Comparison of ENCODE assay signal across 1 cellular context in genomic region chr11:115523727-115524399, GRCh38.
A peak's percentile ranks its signal among the peaks of the same experiment; 100 is the strongest.
TF ChIP-seq lines count a peak whose summit lies in the region.

No MANE protein-coding gene starts in this region.

TF ChIP-seq in HepG2, 621 proteins besides CTCF, POLR2A, EP300 and RAD21 (continued from another document and continues in another):
- TF ChIP-seq HNF1A (IDR thresholded peaks at IDR 0.05; ENCODE audit: low read depth): peak; percentile 62; the same call in 1 of the 2 replicates
- no peak for TF ChIP-seq HNF1A (CRISPR knock-in tag; IDR thresholded peaks at IDR 0.05; ENCODE audit: borderline replicate concordance)
- TF ChIP-seq PHF20 (CRISPR knock-in tag; IDR thresholded peaks at IDR 0.05): no peak
- TF ChIP-seq NFE2L1 (CRISPR knock-in tag; IDR thresholded peaks at IDR 0.05; ENCODE audit: borderline replicate concordance): no peak
- no peak for TF ChIP-seq ZNF652 (CRISPR knock-in tag; IDR thresholded peaks at IDR 0.05; ENCODE audit: borderline replicate concordance, low read depth)
- TF ChIP-seq MYNN (CRISPR knock-in tag; IDR thresholded peaks at IDR 0.05; ENCODE audit: low read depth): no peak
- TF ChIP-seq ZNF225 (CRISPR knock-in tag; IDR thresholded peaks at IDR 0.05): no peak
- TF ChIP-seq SSRP1 (CRISPR knock-in tag; IDR thresholded peaks at IDR 0.05): no peak
- TF ChIP-seq GATAD1 (CRISPR knock-in tag; IDR thresholded peaks at IDR 0.05): no peak
- no peak for TF ChIP-seq ZBTB2 (CRISPR knock-in tag; IDR thresholded peaks at IDR 0.05; ENCODE audit: low read depth)
- TF ChIP-seq REST (IDR thresholded peaks at IDR 0.05; ENCODE audit: borderline replicate concordance in 1 of 2, low read depth in 1 of 2, low read length in 2 of 2): no peak
- no peak for TF ChIP-seq BRD4 (CRISPR knock-in tag; IDR thresholded peaks at IDR 0.05)
- no peak for TF ChIP-seq ADNP (CRISPR knock-in tag; IDR thresholded peaks at IDR 0.05)
- no peak for TF ChIP-seq ZC3H13 (CRISPR knock-in tag; IDR thresholded peaks at IDR 0.05)
- TF ChIP-seq BCL6 (CRISPR knock-in tag; IDR thresholded peaks at IDR 0.05): no peak
- TF ChIP-seq THAP7 (CRISPR knock-in tag; IDR thresholded peaks at IDR 0.05): no peak
- TF ChIP-seq STAT6 (CRISPR knock-in tag; IDR thresholded peaks at IDR 0.05; ENCODE audit: borderline replicate concordance): no peak
- TF ChIP-seq ZNF282 (IDR thresholded peaks at IDR 0.05; ENCODE audit: partially characterized antibody): no peak
- TF ChIP-seq ZMYM4 (CRISPR knock-in tag; IDR thresholded peaks at IDR 0.05): peak; percentile 56
- peak; percentile 46; the same call in 1 of the 2 replicates for TF ChIP-seq RXRB (CRISPR knock-in tag; IDR thresholded peaks at IDR 0.05; ENCODE audit: borderline replicate concordance)
- no peak for TF ChIP-seq MLX (CRISPR knock-in tag; IDR thresholded peaks at IDR 0.05)
- TF ChIP-seq NRL (CRISPR knock-in tag; IDR thresholded peaks at IDR 0.05; ENCODE audit: borderline replicate concordance): no peak
- no peak for TF ChIP-seq WIZ (CRISPR knock-in tag; IDR thresholded peaks at IDR 0.05)
- no peak for TF ChIP-seq HNRNPH1 (optimal IDR thresholded peaks at IDR 0.05; ENCODE audit: low read depth, low read length)
- TF ChIP-seq CHD4 (IDR thresholded peaks at IDR 0.05; ENCODE audit: borderline replicate concordance, low read length): no peak
- TF ChIP-seq FOXC1 (CRISPR knock-in tag; IDR thresholded peaks at IDR 0.05; ENCODE audit: borderline replicate concordance): no peak
- no peak for TF ChIP-seq TFE3 (CRISPR knock-in tag; IDR thresholded peaks at IDR 0.05)
- TF ChIP-seq ZBTB10 (CRISPR knock-in tag; IDR thresholded peaks at IDR 0.05; ENCODE audit: borderline replicate concordance): no peak
- no peak for TF ChIP-seq ZBTB39 (CRISPR knock-in tag; IDR thresholded peaks at IDR 0.05)
- TF ChIP-seq MBD4 (IDR thresholded peaks at IDR 0.05; ENCODE audit: borderline replicate concordance, low read length): no peak
- no peak for TF ChIP-seq ZNF639 (CRISPR knock-in tag; conservative IDR thresholded peaks at IDR 0.05)
- TF ChIP-seq TCF7L2 (IDR thresholded peaks at IDR 0.05; ENCODE audit: low read depth, low read length): 0 out of 2 replicates have a peak, but pooled peaks have one; percentile 27
